Comparison of ENCODE assay signal across 1 cellular context in the genomic region with DNA sequence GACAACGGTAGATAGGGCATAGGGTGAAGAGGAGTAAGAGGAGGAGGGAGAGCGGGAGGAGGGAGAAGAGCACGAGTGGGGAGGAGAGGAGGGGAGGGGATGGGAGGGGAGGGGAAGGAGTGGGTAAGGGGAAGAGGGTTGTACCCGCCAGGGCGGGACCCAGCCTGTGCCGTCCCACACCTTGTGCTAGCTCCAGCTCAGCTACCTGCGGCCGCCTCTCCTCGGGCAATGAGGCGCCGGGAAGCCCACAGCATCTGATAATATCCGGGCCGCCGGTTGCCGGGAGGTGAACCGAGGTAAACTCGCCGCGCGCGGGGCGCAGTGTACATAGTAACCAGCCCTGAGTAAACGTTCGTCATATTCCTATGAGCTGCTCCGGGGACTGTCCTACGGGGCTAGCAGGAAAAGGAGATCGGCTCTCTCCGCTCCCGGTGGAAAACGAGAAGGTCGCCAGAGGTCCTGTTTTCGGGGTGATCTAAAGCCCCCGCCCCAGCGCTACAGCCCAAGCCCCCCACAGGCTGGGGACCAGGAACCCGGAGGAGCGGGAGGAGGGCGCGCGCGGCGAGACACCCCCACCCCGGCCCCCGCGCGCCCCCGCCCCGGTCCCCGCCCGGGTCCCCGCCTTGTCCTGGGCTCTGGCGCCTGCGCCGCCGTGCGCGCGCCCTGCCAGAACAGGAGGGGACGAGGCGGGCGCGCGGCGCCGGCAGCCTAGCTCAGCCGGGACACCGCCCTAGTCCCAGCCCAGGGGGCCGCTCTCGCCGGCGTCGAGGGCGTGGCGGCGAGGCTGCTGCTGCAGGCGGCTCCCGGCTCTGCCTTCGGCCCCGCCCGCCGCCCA.
TF ChIP-seq lines count a peak whose summit lies in the region.

TSS of gene RCAN3 (plus strand) at position 669 of the 835 bp plus-strand sequence. CDS start 11,537 bp downstream, outside the sequence.

TF ChIP-seq in K562, 482 proteins besides CTCF, POLR2A, EP300 and RAD21 (continued from another document and continues in another):
- TF ChIP-seq NR2C1 (IDR thresholded peaks at IDR 0.05) (no peak), NR2C1 (tag; IDR thresholded peaks at IDR 0.05) (no peak), CLOCK (CRISPR knock-in tag; IDR thresholded peaks at IDR 0.05; ENCODE audit: borderline replicate concordance) (no peak), CREM (IDR thresholded peaks at IDR 0.05; ENCODE audit: low read depth) (peak; percentile 27; the same call in 1 of the 2 replicates), ZNF232 (CRISPR knock-in tag; IDR thresholded peaks at IDR 0.05) (no peak), ZC3H8 (IDR thresholded peaks at IDR 0.05) (no peak), BCOR (IDR thresholded peaks at IDR 0.05) (no peak), RFX7 (CRISPR knock-in tag; IDR thresholded peaks at IDR 0.05) (no peak), ETS2 (tag; IDR thresholded peaks at IDR 0.05; ENCODE audit: borderline replicate concordance, poor library complexity, severe bottlenecking) (no peak), EZH2 (IDR thresholded peaks at IDR 0.05; ENCODE audit: borderline replicate concordance, low read depth, low read length) (no peak), KLF6 (CRISPR knock-in tag; IDR thresholded peaks at IDR 0.05; ENCODE audit: borderline replicate concordance) (no peak), ETV5 (CRISPR knock-in tag; IDR thresholded peaks at IDR 0.05; ENCODE audit: low read depth) (no peak), TBL1XR1 (IDR thresholded peaks at IDR 0.05; ENCODE audit: low read length in 2 of 2) (no peak), SMAD2 (IDR thresholded peaks at IDR 0.05; ENCODE audit: low read depth, low read length) (no peak), MTA3 (IDR thresholded peaks at IDR 0.05; ENCODE audit: borderline replicate concordance) (no peak), NCOA1 (IDR thresholded peaks at IDR 0.05; ENCODE audit: low read depth) (no peak), POLR2H (tag; IDR thresholded peaks at IDR 0.05; ENCODE audit: low read depth) (0 out of 2 replicates have a peak, but pooled peaks have one; percentile 23), TEAD4 (IDR thresholded peaks at IDR 0.05; ENCODE audit: low read length) (no peak), TEAD4 (CRISPR knock-in tag; IDR thresholded peaks at IDR 0.05; ENCODE audit: borderline replicate concordance) (no peak), SOX6 (IDR thresholded peaks at IDR 0.05) (peak; percentile 22; the same call in 1 of the 2 replicates), KLF16 (IDR thresholded peaks at IDR 0.05) (no peak), ILK (tag; IDR thresholded peaks at IDR 0.05; ENCODE audit: borderline replicate concordance, low read depth) (no peak), GABPB2 (CRISPR knock-in tag; conservative IDR thresholded peaks at IDR 0.05) (no peak), CEBPG (CRISPR knock-in tag; IDR thresholded peaks at IDR 0.05) (0 out of 2 replicates have a peak, but pooled peaks have one; percentile 1), CEBPG (tag; conservative IDR thresholded peaks at IDR 0.05 in 1 of 2, IDR thresholded peaks at IDR 0.05 in 1 of 2) (no peak), LEF1 (IDR thresholded peaks at IDR 0.05) (peak; percentile 59), PREB (CRISPR knock-in tag; IDR thresholded peaks at IDR 0.05) (no peak), ZBTB7A (IDR thresholded peaks at IDR 0.05; ENCODE audit: borderline replicate concordance, control insufficient read depth, low read depth, low read length) (peak; percentile 84; the same call in 1 of the 2 replicates), ASH1L (IDR thresholded peaks at IDR 0.05; ENCODE audit: borderline replicate concordance, low read depth, partially characterized antibody) (no peak), ZNF584 (CRISPR knock-in tag; IDR thresholded peaks at IDR 0.05; ENCODE audit: low read depth) (peak; percentile 31; the same call in 1 of the 2 replicates), PATZ1 (CRISPR knock-in tag; IDR thresholded peaks at IDR 0.05; ENCODE audit: borderline replicate concordance) (no peak), RCOR1 (IDR thresholded peaks at IDR 0.05; ENCODE audit: borderline replicate concordance in 1 of 2, low read depth in 2 of 2, low read length in 2 of 2) (peak in 1 of 2 experiments; percentile 46; a peak in 1 of 4 replicates), ZNF512 (tag; IDR thresholded peaks at IDR 0.05) (no peak), SNIP1 (IDR thresholded peaks at IDR 0.05; ENCODE audit: low read depth) (no peak), MCM7 (IDR thresholded peaks at IDR 0.05) (no peak), ZNF324 (CRISPR knock-in tag; IDR thresholded peaks at IDR 0.05) (no peak), SMARCE1 (IDR thresholded peaks at IDR 0.05) (peak; percentile 56), ZNF764 (CRISPR knock-in tag; IDR thresholded peaks at IDR 0.05; ENCODE audit: low read depth) (no peak), TCF7L2 (IDR thresholded peaks at IDR 0.05; ENCODE audit: low read depth, low read length) (no peak), ZNF778 (CRISPR knock-in tag; IDR thresholded peaks at IDR 0.05) (no peak), ZNF12 (CRISPR knock-in tag; IDR thresholded peaks at IDR 0.05) (no peak), ARHGAP35 (IDR thresholded peaks at IDR 0.05; ENCODE audit: partially characterized antibody) (no peak), CBX5 (IDR thresholded peaks at IDR 0.05; ENCODE audit: borderline replicate concordance, low read depth) (no peak), TEAD2 (tag; IDR thresholded peaks at IDR 0.05) (no peak), RNF2 (IDR thresholded peaks at IDR 0.05) (no peak; the same call in 1 of the 2 replicates), PPARD (CRISPR knock-in tag; IDR thresholded peaks at IDR 0.05) (no peak), KDM2B (CRISPR knock-in tag; IDR thresholded peaks at IDR 0.05) (no peak; the same call in 1 of the 2 replicates), ARID2 (IDR thresholded peaks at IDR 0.05) (no peak), ELF4 (CRISPR knock-in tag; IDR thresholded peaks at IDR 0.05) (no peak), CBX2 (IDR thresholded peaks at IDR 0.05; ENCODE audit: insufficient read depth, low read length, poor library complexity, severe bottlenecking) (no peak), CCAR2 (IDR thresholded peaks at IDR 0.05; ENCODE audit: low read depth, low read length) (no peak)
- TF ChIP-seq, protein P1, sequence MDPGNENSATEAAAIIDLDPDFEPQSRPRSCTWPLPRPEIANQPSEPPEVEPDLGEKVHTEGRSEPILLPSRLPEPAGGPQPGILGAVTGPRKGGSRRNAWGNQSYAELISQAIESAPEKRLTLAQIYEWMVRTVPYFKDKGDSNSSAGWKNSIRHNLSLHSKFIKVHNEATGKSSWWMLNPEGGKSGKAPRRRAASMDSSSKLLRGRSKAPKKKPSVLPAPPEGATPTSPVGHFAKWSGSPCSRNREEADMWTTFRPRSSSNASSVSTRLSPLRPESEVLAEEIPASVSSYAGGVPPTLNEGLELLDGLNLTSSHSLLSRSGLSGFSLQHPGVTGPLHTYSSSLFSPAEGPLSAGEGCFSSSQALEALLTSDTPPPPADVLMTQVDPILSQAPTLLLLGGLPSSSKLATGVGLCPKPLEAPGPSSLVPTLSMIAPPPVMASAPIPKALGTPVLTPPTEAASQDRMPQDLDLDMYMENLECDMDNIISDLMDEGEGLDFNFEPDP (CRISPR knock-in tag; IDR thresholded peaks at IDR 0.05) = no peak
- TF ChIP-seq, protein P2, sequence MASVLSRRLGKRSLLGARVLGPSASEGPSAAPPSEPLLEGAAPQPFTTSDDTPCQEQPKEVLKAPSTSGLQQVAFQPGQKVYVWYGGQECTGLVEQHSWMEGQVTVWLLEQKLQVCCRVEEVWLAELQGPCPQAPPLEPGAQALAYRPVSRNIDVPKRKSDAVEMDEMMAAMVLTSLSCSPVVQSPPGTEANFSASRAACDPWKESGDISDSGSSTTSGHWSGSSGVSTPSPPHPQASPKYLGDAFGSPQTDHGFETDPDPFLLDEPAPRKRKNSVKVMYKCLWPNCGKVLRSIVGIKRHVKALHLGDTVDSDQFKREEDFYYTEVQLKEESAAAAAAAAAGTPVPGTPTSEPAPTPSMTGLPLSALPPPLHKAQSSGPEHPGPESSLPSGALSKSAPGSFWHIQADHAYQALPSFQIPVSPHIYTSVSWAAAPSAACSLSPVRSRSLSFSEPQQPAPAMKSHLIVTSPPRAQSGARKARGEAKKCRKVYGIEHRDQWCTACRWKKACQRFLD (CRISPR knock-in tag; IDR thresholded peaks at IDR 0.05) = no peak
- TF ChIP-seq, protein P3, sequence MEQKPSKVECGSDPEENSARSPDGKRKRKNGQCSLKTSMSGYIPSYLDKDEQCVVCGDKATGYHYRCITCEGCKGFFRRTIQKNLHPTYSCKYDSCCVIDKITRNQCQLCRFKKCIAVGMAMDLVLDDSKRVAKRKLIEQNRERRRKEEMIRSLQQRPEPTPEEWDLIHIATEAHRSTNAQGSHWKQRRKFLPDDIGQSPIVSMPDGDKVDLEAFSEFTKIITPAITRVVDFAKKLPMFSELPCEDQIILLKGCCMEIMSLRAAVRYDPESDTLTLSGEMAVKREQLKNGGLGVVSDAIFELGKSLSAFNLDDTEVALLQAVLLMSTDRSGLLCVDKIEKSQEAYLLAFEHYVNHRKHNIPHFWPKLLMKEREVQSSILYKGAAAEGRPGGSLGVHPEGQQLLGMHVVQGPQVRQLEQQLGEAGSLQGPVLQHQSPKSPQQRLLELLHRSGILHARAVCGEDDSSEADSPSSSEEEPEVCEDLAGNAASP (IDR thresholded peaks at IDR 0.05) = no peak
- TF ChIP-seq, protein P4, sequence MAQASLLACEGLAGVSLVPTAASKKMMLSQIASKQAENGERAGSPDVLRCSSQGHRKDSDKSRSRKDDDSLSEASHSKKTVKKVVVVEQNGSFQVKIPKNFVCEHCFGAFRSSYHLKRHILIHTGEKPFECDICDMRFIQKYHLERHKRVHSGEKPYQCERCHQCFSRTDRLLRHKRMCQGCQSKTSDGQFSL (CRISPR knock-in tag; IDR thresholded peaks at IDR 0.05) = no peak
- TF ChIP-seq, protein P4 (tag; IDR thresholded peaks at IDR 0.05) = peak in 1 of 2 experiments; percentile 71; a peak in 2 of 4 replicates
- TF ChIP-seq, protein P5, sequence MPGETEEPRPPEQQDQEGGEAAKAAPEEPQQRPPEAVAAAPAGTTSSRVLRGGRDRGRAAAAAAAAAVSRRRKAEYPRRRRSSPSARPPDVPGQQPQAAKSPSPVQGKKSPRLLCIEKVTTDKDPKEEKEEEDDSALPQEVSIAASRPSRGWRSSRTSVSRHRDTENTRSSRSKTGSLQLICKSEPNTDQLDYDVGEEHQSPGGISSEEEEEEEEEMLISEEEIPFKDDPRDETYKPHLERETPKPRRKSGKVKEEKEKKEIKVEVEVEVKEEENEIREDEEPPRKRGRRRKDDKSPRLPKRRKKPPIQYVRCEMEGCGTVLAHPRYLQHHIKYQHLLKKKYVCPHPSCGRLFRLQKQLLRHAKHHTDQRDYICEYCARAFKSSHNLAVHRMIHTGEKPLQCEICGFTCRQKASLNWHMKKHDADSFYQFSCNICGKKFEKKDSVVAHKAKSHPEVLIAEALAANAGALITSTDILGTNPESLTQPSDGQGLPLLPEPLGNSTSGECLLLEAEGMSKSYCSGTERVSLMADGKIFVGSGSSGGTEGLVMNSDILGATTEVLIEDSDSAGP (CRISPR knock-in tag; IDR thresholded peaks at IDR 0.05) = no peak
